Comparison of ENCODE assay signal across 21 cellular contexts in genomic region chr2:18154812-18155211, GRCh38.
DNase-seq lines count a peak whose midpoint lies in the region; ATAC-seq and TF ChIP-seq lines count a peak whose summit lies in the region.
"Had no signal": no experiment of that assay in that cellular context is flagged by ENCODE, and none has a peak within 500 bp of the region (broad histone marks: within the 10 kb centered on the region; RNA-seq: fewer than 3 reads in every experiment).

No MANE protein-coding gene starts in this region.

- CTCF ChIA-PET in A673 (lab: Charles Lee) (no interaction called here), IMR-90 (lab: Yijun Ruan, JAX) (no interaction called here)

- H2BK5ac ChIP-seq in IMR-90 (ENCODE audit: low read depth, low read length, poor library complexity, severe bottlenecking), result no peak overlapping the region
- H2BK5ac ChIP-seq in mesendoderm (ENCODE audit: low read length), result no peak overlapping the region

- dilution Hi-C loops in IMR-90 (cut with HindIII; ENCODE audit: low sequenced_read_pairs, unreplicated experiment), result no loop called here

- H2BK15ac ChIP-seq in IMR-90 (ENCODE audit: low read depth, low read length), result no peak overlapping the region
- H2BK15ac ChIP-seq in mesendoderm (replicated peaks; ENCODE audit: low read depth), result no peak overlapping the region

- H2BK120ac ChIP-seq in IMR-90 (ENCODE audit: low read depth, low read length), result no peak overlapping the region
- H2BK120ac ChIP-seq in mesendoderm (ENCODE audit: low read depth, low read length), result no peak overlapping the region

- 0 out of 2 replicates have a peak, but pooled peaks have one; percentile 37 for ATAC-seq in IMR-90 (ENCODE audit: low read depth)
- no peak for ATAC-seq in GM18505 (IDR thresholded peaks at IDR 0.05; ENCODE audit: unreplicated experiment)
- ATAC-seq in activated CD4-positive, CD25-positive, alpha-beta regulatory T cell treated with anti-CD3 and anti-CD28 coated beads, Interleukin-2, amount 50 U/mL, for 24 hours, result no peak
- ATAC-seq: gastroesophageal sphincter; stimulated activated naive CD8-positive, alpha-beta T cell treated with anti-CD3 and anti-CD28 coated beads, Interleukin-15, amount 100 ng/mL, for 72 hours had no signal

- H3K23ac ChIP-seq in IMR-90 (ENCODE audit: low read depth, low read length), result no peak overlapping the region
- no peak overlapping the region for H3K23ac ChIP-seq in mesendoderm (ENCODE audit: low read length)

- intact Hi-C loops in A673 (cut with micrococcal nuclease; ENCODE audit: unreplicated experiment) (no loop called here), IMR-90 (cut with micrococcal nuclease) (loop anchor here (10.0 kb wide), 1 partner anchor 430 kb away; no protein-coding TSS in a partner anchor)

- in situ Hi-C loops in IMR-90 (cut with MboI; ENCODE audit: low sequenced_read_pairs), result loop anchor here (25.0 kb wide), 1 partner anchor 293 kb away; no protein-coding TSS in a partner anchor
- in situ Hi-C loops in astrocyte of the spinal cord (cut with HindIII; ENCODE audit: low sequenced_read_pairs), result no loop called here

- DNase-seq in A673 (ENCODE audit: low spot score) (no peak), IMR-90 (no peak), astrocyte of the spinal cord (ENCODE audit: low read depth, low spot score) (no peak), mesendoderm (peak; percentile 45), OCI-M1 (lab: John Stamatoyannopoulos, UW) (no peak), DMS153 (lab: John Stamatoyannopoulos, UW) (no peak)
- DNase-seq: ACHN; activated CD4-positive, alpha-beta T cell treated with anti-CD3 and anti-CD28 coated beads, Interleukin-2, amount 50 U/mL, for 1 hour; GDM1; kidney glomerular epithelial cell; NCI-H1048; NCI-H187; nucleus accumbens; retina; stimulated activated CD4-positive, alpha-beta T cell treated with anti-CD3 and anti-CD28 coated beads, Interleukin-4, amount 100 ng/mL, for 4 hours; stimulated activated naive CD8-positive, alpha-beta T cell treated with anti-CD3 and anti-CD28 coated beads, Interleukin-15, amount 100 ng/mL, for 72 hours had no signal

- H3K4me2 ChIP-seq in IMR-90 (ENCODE audit: low read depth, low read length) (no peak overlapping the region), mesendoderm (ENCODE audit: low read length) (no peak overlapping the region)

- H4K91ac ChIP-seq in IMR-90 (ENCODE audit: insufficient read depth, low read depth, low read length), result no peak overlapping the region

- H4K20me1 ChIP-seq in IMR-90 (ENCODE audit: insufficient read depth, low read length), result no peaks in the 10 kb centered on the region

- H4K5ac ChIP-seq in IMR-90 (ENCODE audit: low read depth, low read length) (no peak overlapping the region), mesendoderm (ENCODE audit: low read length) (no peak overlapping the region)

- H4K8ac ChIP-seq in IMR-90 (ENCODE audit: low read depth in 2 of 2, low read length in 2 of 2) (no peak overlapping the region), mesendoderm (ENCODE audit: low read depth, low read length) (no peak overlapping the region)

- H3K79me2 ChIP-seq in mesendoderm (ENCODE audit: control insufficient read depth, insufficient read depth, low read length), result no peaks in the 10 kb centered on the region

- BruUV-seq in A673 (replicated peaks; lab: Mats Ljungman, UMichigan) (no TSS peak), IMR-90 (replicated peaks; lab: Mats Ljungman, UMichigan) (no TSS peak)

- H3K14ac ChIP-seq in IMR-90 (replicated peaks; ENCODE audit: low read depth, low read length), result no peak overlapping the region

- H3K18ac ChIP-seq in IMR-90 (ENCODE audit: low read depth, low read length) (no peak overlapping the region), mesendoderm (ENCODE audit: low read length) (no peak overlapping the region)

- H3K9me1 ChIP-seq in IMR-90 (ENCODE audit: insufficient read depth, low read length), result no peaks in the 10 kb centered on the region

- no peak overlapping the region for H3K27ac ChIP-seq in A673 (ENCODE audit: low read depth, low read length, poor library complexity, severe bottlenecking)
- no peak overlapping the region for H3K27ac ChIP-seq in IMR-90 (ENCODE audit: insufficient read depth, low read length)
- H3K27ac ChIP-seq in mesendoderm (ENCODE audit: low read depth, low read length), result no peak overlapping the region
- H3K27ac ChIP-seq: C4-2B, gastroesophageal sphincter, tibial nerve had no signal

- TF ChIP-seq POLR2A in IMR-90 (IDR thresholded peaks at IDR 0.05; ENCODE audit: low read depth, low read length) (no peak), GM18505 (IDR thresholded peaks at IDR 0.05; ENCODE audit: borderline replicate concordance, extremely low read depth, insufficient read depth, insufficient read length) (no peak)

- H3K27me3 ChIP-seq in A673 (replicated peaks; ENCODE audit: insufficient read depth, low read depth, low read length, poor library complexity), result no peaks in the 10 kb centered on the region
- H3K27me3 ChIP-seq in IMR-90 (ENCODE audit: control insufficient read depth, insufficient read depth, low read length), result peaks cover 10% of the 10 kb centered on the region
- H3K27me3 ChIP-seq in mesendoderm (ENCODE audit: insufficient read depth, low read length, poor library complexity), result no peaks in the 10 kb centered on the region
- H3K27me3 ChIP-seq: gastroesophageal sphincter, tibial nerve had no signal

- H3K4me1 ChIP-seq in A673 (ENCODE audit: insufficient read depth, low read length, poor library complexity, severe bottlenecking) (peaks cover 20% of the 10 kb centered on the region), IMR-90 (ENCODE audit: control insufficient read depth, insufficient read depth, low read length) (no peaks in the 10 kb centered on the region), mesendoderm (ENCODE audit: control insufficient read depth, low read depth, low read length) (no peaks in the 10 kb centered on the region)
- H3K4me1 ChIP-seq: gastroesophageal sphincter, tibial nerve had no signal

- H3K79me1 ChIP-seq in IMR-90 (ENCODE audit: low read depth in 1 of 2, low read length in 2 of 2) (no peaks in the 10 kb centered on the region), mesendoderm (ENCODE audit: low read length) (no peaks in the 10 kb centered on the region)

- no peak overlapping the region for H2AFZ ChIP-seq in IMR-90 (replicated peaks; ENCODE audit: low read length, poor library complexity)

- H3K9ac ChIP-seq in IMR-90 (ENCODE audit: low read depth, low read length) (no peak overlapping the region), mesendoderm (ENCODE audit: low read length) (no peak overlapping the region)

- no peaks in the 10 kb centered on the region for H3K9me3 ChIP-seq in A673 (ENCODE audit: low read depth, low read length, poor library complexity, severe bottlenecking)
- no peaks in the 10 kb centered on the region for H3K9me3 ChIP-seq in IMR-90 (ENCODE audit: control insufficient read depth, insufficient read depth, low read length)
- H3K9me3 ChIP-seq: gastroesophageal sphincter, tibial nerve had no signal

- H3K4ac ChIP-seq in IMR-90 (ENCODE audit: low read depth, low read length) (no peak overlapping the region), mesendoderm (ENCODE audit: low read depth, low read length) (no peak overlapping the region)

- POLR2A ChIA-PET in A673 (lab: Charles Lee; ENCODE audit: low non-redundant PET), result no interaction called here
- POLR2A ChIA-PET in IMR-90 (lab: Charles Lee; ENCODE audit: unreplicated experiment), result no interaction called here

- no peak overlapping the region for H2AK9ac ChIP-seq in IMR-90 (replicated peaks; ENCODE audit: low read depth, low read length, poor library complexity)

- H2AK5ac ChIP-seq in IMR-90 (ENCODE audit: low read depth, low read length), result no peak overlapping the region
- H2AK5ac ChIP-seq in mesendoderm (ENCODE audit: low read length), result no peak overlapping the region

- H3K36me3 ChIP-seq in A673 (ENCODE audit: insufficient read depth, low read length, poor library complexity, severe bottlenecking), result no peaks in the 10 kb centered on the region
- H3K36me3 ChIP-seq in IMR-90 (ENCODE audit: control insufficient read depth, insufficient read depth, low read length), result no peaks in the 10 kb centered on the region
- no peaks in the 10 kb centered on the region for H3K36me3 ChIP-seq in mesendoderm (ENCODE audit: control insufficient read depth, insufficient read depth, low read length)
- H3K36me3 ChIP-seq: gastroesophageal sphincter, tibial nerve had no signal

- TF ChIP-seq CTCF in A673 (conservative IDR thresholded peaks at IDR 0.05; ENCODE audit: low read depth, low read length) (0 out of 2 replicates have a peak, but pooled peaks have one; percentile 26), IMR-90 (conservative IDR thresholded peaks at IDR 0.05; ENCODE audit: low read depth, low read length) (no peak), astrocyte of the spinal cord (IDR thresholded peaks at IDR 0.05; ENCODE audit: low read depth, low read length) (peak; percentile 1)

- TF ChIP-seq RAD21 in IMR-90 (IDR thresholded peaks at IDR 0.05; ENCODE audit: low read length), result no peak

- H3K4me3 ChIP-seq in A673 (ENCODE audit: low read depth, low read length, poor library complexity, severe bottlenecking) (no peak overlapping the region), IMR-90 (ENCODE audit: insufficient read depth, low read depth, low read length) (no peak overlapping the region), astrocyte of the spinal cord (ENCODE audit: low read depth, low read length) (no peak overlapping the region), mesendoderm (ENCODE audit: low read length) (no peak overlapping the region)
- H3K4me3 ChIP-seq: gastroesophageal sphincter, tibial nerve had no signal

- H3K56ac ChIP-seq in IMR-90 (ENCODE audit: extremely low read depth, insufficient read depth, low read length) (no peak overlapping the region), mesendoderm (ENCODE audit: low read length) (no peak overlapping the region)

- no peak overlapping the region for H2BK20ac ChIP-seq in IMR-90 (ENCODE audit: low read depth, low read length)

TF ChIP-seq in IMR-90, 13 proteins besides CTCF, POLR2A, EP300 and RAD21 (continues in another document):
- TF ChIP-seq FOS (IDR thresholded peaks at IDR 0.05; ENCODE audit: low read depth, low read length), result no peak
- no peak for TF ChIP-seq MXI1 (IDR thresholded peaks at IDR 0.05; ENCODE audit: borderline replicate concordance, low read depth, low read length)
- TF ChIP-seq BHLHE40 (IDR thresholded peaks at IDR 0.05; ENCODE audit: low read depth, low read length), result no peak
- TF ChIP-seq ELK1 (IDR thresholded peaks at IDR 0.05; ENCODE audit: borderline replicate concordance, low read depth, low read length), result no peak
- TF ChIP-seq CEBPB (IDR thresholded peaks at IDR 0.05; ENCODE audit: low read depth, low read length), result no peak
- TF ChIP-seq RFX5 (IDR thresholded peaks at IDR 0.05; ENCODE audit: low read depth, low read length), result no peak
